8 cellular contexts compared by ENCODE assay signal in the genomic region with DNA sequence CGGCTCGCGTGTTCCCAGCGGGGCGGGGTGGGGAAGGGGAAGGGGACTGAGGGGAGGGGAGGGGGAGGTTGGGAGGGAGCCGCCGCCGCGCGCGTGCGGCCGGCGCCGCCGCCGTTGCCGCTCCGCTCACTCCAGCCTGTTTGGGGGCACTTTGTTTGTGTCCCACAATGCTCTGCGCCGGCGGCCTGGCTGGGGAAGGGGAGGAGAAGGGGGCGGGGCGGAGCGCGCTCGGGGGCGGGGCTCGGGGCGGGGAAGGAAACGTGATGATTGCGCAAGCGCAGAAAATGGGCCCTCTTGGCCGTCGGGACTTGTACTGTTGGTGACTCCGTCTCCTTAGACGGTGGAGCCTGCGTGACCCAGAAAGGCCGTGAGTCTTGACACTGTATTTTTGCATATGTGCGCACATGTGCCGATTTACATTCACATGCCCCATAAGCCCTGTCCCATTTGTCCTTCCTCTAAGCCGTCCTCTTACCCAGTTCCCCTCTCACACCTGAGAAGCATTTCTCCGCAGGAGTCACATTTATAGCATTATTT. TPM values are rescaled to one million over a fixed set of nuclear protein-coding genes. Genes with fewer than 3 reads are reported as not detected.
DNase-seq lines count a peak whose midpoint lies in the region; ATAC-seq, FAIRE-seq and TF ChIP-seq lines count a peak whose summit lies in the region.

A gene with protein sequence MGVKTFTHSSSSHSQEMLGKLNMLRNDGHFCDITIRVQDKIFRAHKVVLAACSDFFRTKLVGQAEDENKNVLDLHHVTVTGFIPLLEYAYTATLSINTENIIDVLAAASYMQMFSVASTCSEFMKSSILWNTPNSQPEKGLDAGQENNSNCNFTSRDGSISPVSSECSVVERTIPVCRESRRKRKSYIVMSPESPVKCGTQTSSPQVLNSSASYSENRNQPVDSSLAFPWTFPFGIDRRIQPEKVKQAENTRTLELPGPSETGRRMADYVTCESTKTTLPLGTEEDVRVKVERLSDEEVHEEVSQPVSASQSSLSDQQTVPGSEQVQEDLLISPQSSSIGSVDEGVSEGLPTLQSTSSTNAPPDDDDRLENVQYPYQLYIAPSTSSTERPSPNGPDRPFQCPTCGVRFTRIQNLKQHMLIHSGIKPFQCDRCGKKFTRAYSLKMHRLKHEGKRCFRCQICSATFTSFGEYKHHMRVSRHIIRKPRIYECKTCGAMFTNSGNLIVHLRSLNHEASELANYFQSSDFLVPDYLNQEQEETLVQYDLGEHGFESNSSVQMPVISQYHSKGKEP (minus strand): TSS at position 169 of the 537 bp plus-strand sequence. CDS start 53,044 bp downstream, outside the sequence.

- H3K36me3 ChIP-seq in right atrium auricular region = no peaks in the 10 kb centered on the region

- H3K4me3 ChIP-seq in right atrium auricular region = peak within 1 kb of the TSS; percentile 78 to 87

- peaks cover 0 to 41% of the 10 kb centered on the region in 2 donors for H3K4me1 ChIP-seq in right atrium auricular region

- TF ChIP-seq POLR2A in GM12892 (IDR thresholded peaks at IDR 0.05; ENCODE audit: low read depth, low read length) = no peak

- H3K27ac ChIP-seq in angular gyrus (ENCODE audit: low read depth, low read length) (peak within 1 kb of the TSS; percentile 93), right atrium auricular region (peak within 1 kb of the TSS; percentile 96)

- peaks cover 3% of the 10 kb centered on the region for H3K36me3 Mint-ChIP-seq in T-helper 17 cell (ENCODE audit: low read depth)

- FAIRE-seq in GM12892 (lab: Jason Lieb, UNC) (peak; percentile 100), urothelium cell line (lab: Jason Lieb, UNC) (peak; percentile 84)

- TF ChIP-seq CTCF in right atrium auricular region (IDR thresholded peaks at IDR 0.05) = no peak

- H3K27ac Mint-ChIP-seq in T-helper 17 cell = peak within 1 kb of the TSS; percentile 94

- peak; percentile 64 for ATAC-seq in HG02798 (IDR thresholded peaks at IDR 0.05; ENCODE audit: poor library complexity, unreplicated experiment)
- ATAC-seq in T-helper 17 cell = peak; percentile 85

- no peaks in the 10 kb centered on the region for H3K27me3 ChIP-seq in right atrium auricular region

- H3K9me3 ChIP-seq in T-helper 17 cell (ENCODE audit: control insufficient read depth, low read length, poor library complexity, severe bottlenecking) = no peaks in the 10 kb centered on the region
- no peaks in the 10 kb centered on the region for H3K9me3 ChIP-seq in right atrium auricular region

- H3K4me3 Mint-ChIP-seq in T-helper 17 cell = peak within 1 kb of the TSS; percentile 93

- DNase-seq in GM12892 (ENCODE audit: insufficient read length) (peak; percentile 75), NCI-H146 (lab: John Stamatoyannopoulos, UW) (peak; percentile 91), T-helper 17 cell (peak; percentile 82 to 87 (median 84)), right atrium auricular region (ENCODE audit: low spot score) (peak; percentile 94), pulmonary artery endothelial cell (ENCODE audit: low read depth, low spot score) (peak; percentile 52), urothelium cell line (ENCODE audit: low spot score) (peak; percentile 88)

- peaks cover 29% of the 10 kb centered on the region for H3K4me1 Mint-ChIP-seq in T-helper 17 cell

- no peaks in the 10 kb centered on the region for H3K27me3 Mint-ChIP-seq in T-helper 17 cell

RNA-seq across cellular contexts. Expression of the gene that starts here (rescaled TPM):
- polyA plus RNA-seq in GM12892 (2012; ENCODE audit: missing spikeins) = 13.2 TPM
- total RNA-seq in T-helper 17 cell (10 to 100 TPM; 47.7 to 48.1 TPM), right atrium auricular region (10 to 100 TPM; 27.7 to 48.5 TPM), pulmonary artery endothelial cell (20.0 and 25.4 TPM in 2 replicates)

Comparison
In these comparisons a context has a peak if more than half of its experiments do, and no peak if none do; other contexts are left out.
1. Peak in every context shown above with its lines: DNase-seq, ATAC-seq, H3K4me3 ChIP-seq and H3K27ac ChIP-seq.